16 cellular contexts compared by ENCODE assay signal in genomic region chr4:7778524-7779193, GRCh38.
DNase-seq lines count a peak whose midpoint lies in the region; ATAC-seq and TF ChIP-seq lines count a peak whose summit lies in the region.
"Had no signal": no experiment of that assay in that cellular context is flagged by ENCODE, and none has a peak within 500 bp of the region (broad histone marks: within the 10 kb centered on the region; RNA-seq: fewer than 3 reads in every experiment).

No MANE protein-coding gene starts in this region.

- H3K27ac ChIP-seq in RWPE2 (ENCODE audit: poor library complexity, severe bottlenecking) (no peak overlapping the region), prostate gland (peak overlapping the region; percentile 43 to 47)
- H3K27ac ChIP-seq: parathyroid adenoma had no signal

- TF ChIP-seq POLR2A in prostate gland (IDR thresholded peaks at IDR 0.05) = no peak

- H3K36me3 ChIP-seq in RWPE2 (ENCODE audit: low read depth) (peaks cover 93% of the 10 kb centered on the region), prostate gland (no peaks in the 10 kb centered on the region)

- no peak for ATAC-seq in RWPE2 (ENCODE audit: low read depth)
- no peak for ATAC-seq in GM21723 (IDR thresholded peaks at IDR 0.05; ENCODE audit: unreplicated experiment)
- no peak for ATAC-seq in HG02623 (IDR thresholded peaks at IDR 0.05; ENCODE audit: unreplicated experiment)
- no peak for ATAC-seq in SK-N-SH treated with all-trans-retinoic acid at 6 μM for 48 hours

- 66% methylated on average over 18 of the region's 18 CpGs for WGBS in prostate gland

- H3K4me1 ChIP-seq in RWPE2 (ENCODE audit: insufficient read depth, poor library complexity, severe bottlenecking) (no peaks in the 10 kb centered on the region), prostate gland (replicated peaks) (no peaks in the 10 kb centered on the region)
- H3K4me1 ChIP-seq: parathyroid adenoma had no signal

- intact Hi-C loops in prostate gland (cut with DNase I) = no loop called here

- peak; percentile 41 for DNase-seq in DMS79 treated with DMSO at 0.1 percent for 48 hours (lab: John Stamatoyannopoulos, UW)
- DNase-seq in RWPE2 (ENCODE audit: low spot score) = peak; percentile 43
- peak; percentile 57 for DNase-seq in fibroblast of peridontal ligament (ENCODE audit: extremely low read depth)
- DNase-seq in prostate gland (ENCODE audit: low spot score) = no peak
- DNase-seq in SK-N-DZ (ENCODE audit: low spot score) = no peak
- DNase-seq: activated B cell treated with CpG ODN at 0.5 μM for 24 hours, activated gamma-delta T cell, GOT3, NCI-H1092 treated with DMSO at 0.1 percent for 48 hours, NCI-H526, SIG-M5 had no signal

- H3K9me3 ChIP-seq in RWPE2 (ENCODE audit: severe bottlenecking) = no peaks in the 10 kb centered on the region
- no peaks in the 10 kb centered on the region for H3K9me3 ChIP-seq in prostate gland

- TF ChIP-seq CTCF in RWPE2 (IDR thresholded peaks at IDR 0.05; ENCODE audit: poor library complexity, severe bottlenecking) (no peak), prostate gland (IDR thresholded peaks at IDR 0.05) (no peak)

- H3K4me3 ChIP-seq in RWPE2 (ENCODE audit: severe bottlenecking) = no peak overlapping the region
- H3K4me3 ChIP-seq in prostate gland = no peak overlapping the region
- H3K4me3 ChIP-seq: lung had no signal

- no peaks in the 10 kb centered on the region for H3K27me3 ChIP-seq in RWPE2 (ENCODE audit: insufficient read depth, poor library complexity, severe bottlenecking)
- no peaks in the 10 kb centered on the region for H3K27me3 ChIP-seq in prostate gland (replicated peaks; ENCODE audit: insufficient read depth)

TF ChIP-seq in SK-N-SH treated with all-trans-retinoic acid at 6 μM for 48 hours, 23 proteins besides CTCF, POLR2A, EP300 and RAD21:
- TF ChIP-seq ZNF565 (CRISPR knock-in tag; conservative IDR thresholded peaks at IDR 0.05; ENCODE audit: low read depth) (no peak), ARNTL (CRISPR knock-in tag; IDR thresholded peaks at IDR 0.05; ENCODE audit: borderline replicate concordance, low read depth) (no peak), ESRRG (CRISPR knock-in tag; IDR thresholded peaks at IDR 0.05) (no peak), OSR1 (CRISPR knock-in tag; IDR thresholded peaks at IDR 0.05) (no peak), RARB (CRISPR knock-in tag; IDR thresholded peaks at IDR 0.05) (no peak), ZNF70 (CRISPR knock-in tag; IDR thresholded peaks at IDR 0.05) (no peak), CSRNP3 (CRISPR knock-in tag; IDR thresholded peaks at IDR 0.05) (no peak), PPARA (CRISPR knock-in tag; IDR thresholded peaks at IDR 0.05; ENCODE audit: borderline replicate concordance) (no peak), BACH2 (CRISPR knock-in tag; IDR thresholded peaks at IDR 0.05; ENCODE audit: borderline replicate concordance) (no peak), TSHZ2 (CRISPR knock-in tag; IDR thresholded peaks at IDR 0.05) (no peak), TOX (CRISPR knock-in tag; IDR thresholded peaks at IDR 0.05; ENCODE audit: borderline replicate concordance) (no peak), CSDC2 (CRISPR knock-in tag; IDR thresholded peaks at IDR 0.05) (no peak), ZC3H10 (CRISPR knock-in tag; IDR thresholded peaks at IDR 0.05) (no peak)
- TF ChIP-seq, protein P1, sequence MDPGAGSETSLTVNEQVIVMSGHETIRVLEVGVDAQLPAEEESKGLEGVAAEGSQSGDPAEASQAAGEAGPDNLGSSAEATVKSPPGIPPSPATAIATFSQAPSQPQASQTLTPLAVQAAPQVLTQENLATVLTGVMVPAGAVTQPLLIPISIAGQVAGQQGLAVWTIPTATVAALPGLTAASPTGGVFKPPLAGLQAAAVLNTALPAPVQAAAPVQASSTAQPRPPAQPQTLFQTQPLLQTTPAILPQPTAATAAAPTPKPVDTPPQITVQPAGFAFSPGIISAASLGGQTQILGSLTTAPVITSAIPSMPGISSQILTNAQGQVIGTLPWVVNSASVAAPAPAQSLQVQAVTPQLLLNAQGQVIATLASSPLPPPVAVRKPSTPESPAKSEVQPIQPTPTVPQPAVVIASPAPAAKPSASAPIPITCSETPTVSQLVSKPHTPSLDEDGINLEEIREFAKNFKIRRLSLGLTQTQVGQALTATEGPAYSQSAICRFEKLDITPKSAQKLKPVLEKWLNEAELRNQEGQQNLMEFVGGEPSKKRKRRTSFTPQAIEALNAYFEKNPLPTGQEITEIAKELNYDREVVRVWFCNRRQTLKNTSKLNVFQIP (CRISPR knock-in tag; IDR thresholded peaks at IDR 0.05; ENCODE audit: borderline replicate concordance, low read depth) = no peak
- TF ChIP-seq, protein P2, sequence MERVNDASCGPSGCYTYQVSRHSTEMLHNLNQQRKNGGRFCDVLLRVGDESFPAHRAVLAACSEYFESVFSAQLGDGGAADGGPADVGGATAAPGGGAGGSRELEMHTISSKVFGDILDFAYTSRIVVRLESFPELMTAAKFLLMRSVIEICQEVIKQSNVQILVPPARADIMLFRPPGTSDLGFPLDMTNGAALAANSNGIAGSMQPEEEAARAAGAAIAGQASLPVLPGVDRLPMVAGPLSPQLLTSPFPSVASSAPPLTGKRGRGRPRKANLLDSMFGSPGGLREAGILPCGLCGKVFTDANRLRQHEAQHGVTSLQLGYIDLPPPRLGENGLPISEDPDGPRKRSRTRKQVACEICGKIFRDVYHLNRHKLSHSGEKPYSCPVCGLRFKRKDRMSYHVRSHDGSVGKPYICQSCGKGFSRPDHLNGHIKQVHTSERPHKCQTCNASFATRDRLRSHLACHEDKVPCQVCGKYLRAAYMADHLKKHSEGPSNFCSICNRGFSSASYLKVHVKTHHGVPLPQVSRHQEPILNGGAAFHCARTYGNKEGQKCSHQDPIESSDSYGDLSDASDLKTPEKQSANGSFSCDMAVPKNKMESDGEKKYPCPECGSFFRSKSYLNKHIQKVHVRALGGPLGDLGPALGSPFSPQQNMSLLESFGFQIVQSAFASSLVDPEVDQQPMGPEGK (CRISPR knock-in tag; IDR thresholded peaks at IDR 0.05; ENCODE audit: borderline replicate concordance) = no peak
TF ChIP-seq in SK-N-SH treated with all-trans-retinoic acid at 6 μM for 48 hours: peak in this region for 0.

Comparison
In these comparisons a context has a peak if more than half of its experiments do, and no peak if none do; other contexts are left out.
1. DNase-seq: peak in DMS79 treated with DMSO at 0.1 percent for 48 hours (single experiment), RWPE2 (single experiment) and fibroblast of peridontal ligament (single experiment); none in prostate gland (single experiment) and SK-N-DZ (single experiment).